In genomic region chr9:124749811-124750210, GRCh38 we compare ENCODE assay signal across 16 cellular contexts. TPM values are rescaled to one million over a fixed set of nuclear protein-coding genes. Genes with fewer than 3 reads are reported as not detected.
"Had no signal": no experiment of that assay in that cellular context is flagged by ENCODE, and none has a peak within 500 bp of the region (broad histone marks: within the 10 kb centered on the region; RNA-seq: fewer than 3 reads in every experiment).

No MANE protein-coding gene starts in this region.

- H3K9me3 Mint-ChIP-seq: activated naive CD8-positive, alpha-beta T cell treated with anti-CD3 and anti-CD28 coated beads for 36 hours; activated T-helper 1 cell treated with anti-CD3 and anti-CD28 coated beads, Interleukin-12 subunit alpha, Interleukin-12 subunit beta, Interleukin-2, Interleukin-4 antibody, amounts not matched to agents 30 ng/mL and 10 ng/mL and 1 ng/mL, durations not matched to agents 14 hours and 24 hours and 36 hours; natural killer cell; stimulated activated naive B cell treated with anti-CD40 and anti-IgM and Interleukin-4, amounts not matched to agents 10 μg/mL and 1 μg/mL and 100 μg/mL, for 72 hours had no signal

- H3K4me3 ChIP-seq: left ventricle myocardium inferior, transverse colon had no signal

- H3K27me3 ChIP-seq: transverse colon had no signal

- H3K27ac Mint-ChIP-seq: activated naive CD8-positive, alpha-beta T cell treated with anti-CD3 and anti-CD28 coated beads for 36 hours; activated T-helper 1 cell treated with anti-CD3 and anti-CD28 coated beads, Interleukin-12 subunit alpha, Interleukin-12 subunit beta, Interleukin-2, Interleukin-4 antibody, amounts not matched to agents 30 ng/mL and 10 ng/mL and 1 ng/mL, durations not matched to agents 14 hours and 24 hours and 36 hours; natural killer cell; stimulated activated naive B cell treated with anti-CD40 and anti-IgM and Interleukin-4, amounts not matched to agents 10 μg/mL and 1 μg/mL and 100 μg/mL, for 72 hours had no signal

- DNase-seq: activated CD4-positive, alpha-beta T cell treated with anti-CD3 and anti-CD28 coated beads, Interleukin-2, amount 50 U/mL, for 1 hour; activated CD4-positive, CD25-positive, alpha-beta regulatory T cell; activated naive CD8-positive, alpha-beta T cell treated with anti-CD3 and anti-CD28 coated beads for 36 hours; anterior cingulate cortex; erythroblast; left ventricle myocardium inferior; mesenchymal stem cell; natural killer cell; posterior cingulate gyrus; retina; stimulated activated CD4-positive, alpha-beta T cell treated with anti-CD3 and anti-CD28 coated beads, Interleukin-4, amount 100 ng/mL, for 1 hour; stimulated activated naive B cell treated with anti-CD40 and anti-IgM and Interleukin-4, amounts not matched to agents 10 μg/mL and 1 μg/mL and 100 μg/mL, for 72 hours; substantia nigra; transverse colon had no signal

- H3K9me3 ChIP-seq: left ventricle myocardium inferior, transverse colon had no signal

- H3K36me3 Mint-ChIP-seq: activated naive CD8-positive, alpha-beta T cell treated with anti-CD3 and anti-CD28 coated beads for 36 hours; natural killer cell; stimulated activated naive B cell treated with anti-CD40 and anti-IgM and Interleukin-4, amounts not matched to agents 10 μg/mL and 1 μg/mL and 100 μg/mL, for 72 hours had no signal

- H3K27ac ChIP-seq: left ventricle myocardium inferior, transverse colon had no signal

- ATAC-seq: natural killer cell; stimulated activated naive B cell treated with anti-CD40 and anti-IgM and Interleukin-4, amounts not matched to agents 10 μg/mL and 1 μg/mL and 100 μg/mL, for 72 hours had no signal

- H3K4me3 Mint-ChIP-seq: activated naive CD8-positive, alpha-beta T cell treated with anti-CD3 and anti-CD28 coated beads for 36 hours; activated T-helper 1 cell treated with anti-CD3 and anti-CD28 coated beads, Interleukin-12 subunit alpha, Interleukin-12 subunit beta, Interleukin-2, Interleukin-4 antibody, amounts not matched to agents 30 ng/mL and 10 ng/mL and 1 ng/mL, durations not matched to agents 14 hours and 24 hours and 36 hours; natural killer cell; stimulated activated naive B cell treated with anti-CD40 and anti-IgM and Interleukin-4, amounts not matched to agents 10 μg/mL and 1 μg/mL and 100 μg/mL, for 72 hours had no signal

- H3K4me1 Mint-ChIP-seq: natural killer cell had no signal

- H3K4me1 ChIP-seq: left ventricle myocardium inferior, transverse colon had no signal

- H3K36me3 ChIP-seq: left ventricle myocardium inferior, transverse colon had no signal

RNA-seq across cellular contexts. Expression of gene OLFML2A, which starts 27.1 kb away (rescaled TPM):
- total RNA-seq: activated naive CD8-positive, alpha-beta T cell treated with anti-CD3 and anti-CD28 coated beads for 36 hours; activated T-helper 1 cell treated with anti-CD3 and anti-CD28 coated beads, Interleukin-12 subunit alpha, Interleukin-12 subunit beta, Interleukin-2, Interleukin-4 antibody, amounts not matched to agents 30 ng/mL and 10 ng/mL and 1 ng/mL, durations not matched to agents 14 hours and 24 hours and 36 hours; natural killer cell; T-helper 2 cell treated with Interferon-gamma antibody and Interleukin-4, amounts not matched to agents 100 ng/mL and 5 ng/mL, for 36 hours had no signal
